8 cellular contexts compared by ENCODE assay signal in the genomic region with DNA sequence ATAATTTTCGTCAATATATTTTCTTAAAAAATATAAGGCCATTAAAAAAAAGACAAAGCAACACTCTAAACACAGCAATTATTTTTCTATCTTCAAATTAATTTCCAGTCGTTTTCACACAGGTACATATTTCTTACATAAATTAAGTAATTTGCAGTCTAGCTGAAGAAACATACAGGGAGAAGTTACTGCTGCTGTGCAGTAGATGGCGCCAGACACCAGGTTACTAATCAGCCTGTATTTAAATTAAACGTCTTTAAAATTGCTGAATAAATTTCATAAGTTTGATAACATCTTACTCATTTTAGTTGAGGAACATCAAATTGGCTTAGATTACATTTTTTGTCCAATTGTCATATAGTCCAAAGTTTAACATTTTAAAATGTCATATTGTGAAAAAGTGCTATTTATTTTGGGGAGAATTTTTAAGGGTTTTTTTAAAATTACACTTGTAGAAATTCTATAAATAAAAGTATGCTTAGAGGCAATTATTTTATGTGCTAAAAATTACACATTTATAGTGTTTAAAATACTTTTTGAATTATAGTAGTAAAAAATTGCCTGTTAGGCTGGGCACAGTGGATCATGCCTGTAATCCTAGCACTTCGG.
DNase-seq lines count a peak whose midpoint lies in the region; ATAC-seq and TF ChIP-seq lines count a peak whose summit lies in the region.

No MANE protein-coding gene starts in this region.

- peak; percentile 88 for TF ChIP-seq CTCF in HFF-Myc (IDR thresholded peaks at IDR 0.05; ENCODE audit: low read depth, low read length, missing control alignments)

- DNase-seq in EL (peak; percentile 58), HFF-Myc (ENCODE audit: extremely low read depth, low read depth) (peak; percentile 21), NCI-H748 treated with DMSO at 0.1 percent for 48 hours (lab: John Stamatoyannopoulos, UW) (peak; percentile 54), activated T-cell treated with anti-CD3 and anti-CD28 coated beads for 24 hours (ENCODE audit: low read depth) (peak; percentile 37), fibroblast of the conjunctiva (ENCODE audit: low read depth) (peak; percentile 60), pulmonary artery endothelial cell (ENCODE audit: low read depth, low spot score) (peak; percentile 7)

- ATAC-seq in HG03135 (IDR thresholded peaks at IDR 0.05; ENCODE audit: unreplicated experiment) (no peak), HG02938 (IDR thresholded peaks at IDR 0.05; ENCODE audit: unreplicated experiment) (no peak)

- no peak overlapping the region for H3K4me3 ChIP-seq in HFF-Myc (replicated peaks; ENCODE audit: low read depth, low read length)

Comparison
In these comparisons a context has a peak if more than half of its experiments do, and no peak if none do; other contexts are left out.
1. DNase-seq: peak in every context shown above with its lines; median percentile 60 in fibroblast of the conjunctiva; 58 in EL; 54 in NCI-H748 treated with DMSO at 0.1 percent for 48 hours; 37 in activated T-cell treated with anti-CD3 and anti-CD28 coated beads for 24 hours; 21 in HFF-Myc; 7 in pulmonary artery endothelial cell.